Comparison of ENCODE assay signal across 1 cellular context in genomic region chr2:120244656-120245519, GRCh38.
A peak's percentile ranks its signal among the peaks of the same experiment; 100 is the strongest.
TF ChIP-seq lines count a peak whose summit lies in the region.

No MANE protein-coding gene starts in this region.

TF ChIP-seq in HepG2, 621 proteins besides CTCF, POLR2A, EP300 and RAD21:
- TF ChIP-seq NFIB (CRISPR knock-in tag; IDR thresholded peaks at IDR 0.05; ENCODE audit: borderline replicate concordance) (0 out of 2 replicates have a peak, but pooled peaks have one; percentile 66), KDM1A (CRISPR knock-in tag; IDR thresholded peaks at IDR 0.05) (0 out of 2 replicates have a peak, but pooled peaks have one; percentile 26), ATF7 (IDR thresholded peaks at IDR 0.05) (no peak), ATF7 (CRISPR knock-in tag; IDR thresholded peaks at IDR 0.05) (no peak), ZNF30 (CRISPR knock-in tag; IDR thresholded peaks at IDR 0.05) (no peak), ZNF263 (CRISPR knock-in tag; IDR thresholded peaks at IDR 0.05) (peak; percentile 48; the same call in 1 of the 2 replicates), ZNF704 (CRISPR knock-in tag; IDR thresholded peaks at IDR 0.05; ENCODE audit: borderline replicate concordance) (no peak), ZC3H4 (CRISPR knock-in tag; IDR thresholded peaks at IDR 0.05; ENCODE audit: borderline replicate concordance) (no peak), MXD3 (CRISPR knock-in tag; IDR thresholded peaks at IDR 0.05) (no peak), NR0B2 (CRISPR knock-in tag; IDR thresholded peaks at IDR 0.05) (no peak), RARA (CRISPR knock-in tag; IDR thresholded peaks at IDR 0.05) (peak; percentile 60), ZNF772 (CRISPR knock-in tag; IDR thresholded peaks at IDR 0.05) (no peak), MIER2 (CRISPR knock-in tag; IDR thresholded peaks at IDR 0.05) (no peak), BCL6 (CRISPR knock-in tag; IDR thresholded peaks at IDR 0.05) (peak; percentile 96), ZNF335 (CRISPR knock-in tag; IDR thresholded peaks at IDR 0.05) (no peak), DNMT3B (CRISPR knock-in tag; conservative IDR thresholded peaks at IDR 0.05) (no peak), ZNF12 (CRISPR knock-in tag; IDR thresholded peaks at IDR 0.05) (no peak), ZNF430 (CRISPR knock-in tag; IDR thresholded peaks at IDR 0.05) (0 out of 2 replicates have a peak, but pooled peaks have one; percentile 22), ZNF768 (CRISPR knock-in tag; IDR thresholded peaks at IDR 0.05) (peak; percentile 94)
